17 cellular contexts compared by ENCODE assay signal in the genomic region with DNA sequence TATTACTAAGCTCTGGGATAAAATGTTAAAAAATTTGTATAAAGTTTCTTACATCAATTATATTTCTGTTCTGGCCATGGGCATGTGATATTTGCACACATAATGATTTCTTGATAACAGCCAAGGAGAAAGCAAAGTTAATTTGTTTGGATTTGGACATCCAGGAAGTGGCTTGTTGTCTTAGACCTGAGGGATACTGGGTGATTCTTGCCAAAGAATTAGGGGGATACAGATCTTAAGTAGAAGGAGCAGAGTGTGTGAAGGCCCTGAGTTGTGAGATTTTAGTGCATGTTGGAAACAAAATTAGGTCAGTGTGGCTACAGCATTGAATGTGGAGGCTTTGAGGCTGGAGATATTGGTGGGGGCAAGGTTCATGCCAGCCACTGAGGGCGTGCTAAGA.
A peak's percentile ranks its signal among the peaks of the same experiment; 100 is the strongest.
DNase-seq lines count a peak whose midpoint lies in the region; ATAC-seq and TF ChIP-seq lines count a peak whose summit lies in the region.
"Had no signal": no experiment of that assay in that cellular context is flagged by ENCODE, and none has a peak within 500 bp of the region (broad histone marks: within the 10 kb centered on the region; RNA-seq: fewer than 3 reads in every experiment).

No MANE protein-coding gene starts in this region.

- peaks cover 9% of the 10 kb centered on the region; the same call in 1 of the 2 replicates for H3K4me1 ChIP-seq in GM23338 (ENCODE audit: insufficient read depth)
- H3K4me1 ChIP-seq: BLaER1 had no signal

- DNase-seq in GM23338 (ENCODE audit: low spot score) = no peak
- DNase-seq in NCI-H69 (lab: John Stamatoyannopoulos, UW) = peak; percentile 52
- no peak for DNase-seq in left lobe of liver (ENCODE audit: low spot score)
- no peak for DNase-seq in superior temporal gyrus (ENCODE audit: extremely low spot score)
- DNase-seq: Caco-2; CD4-positive, CD25-positive, alpha-beta regulatory T cell; CD8-positive, alpha-beta T cell; DMS153; DND-41; GOT3; HCEC 1CT had no signal

- H3K36me3 Mint-ChIP-seq in GM23338 (ENCODE audit: low read depth) = no peaks in the 10 kb centered on the region
- H3K36me3 Mint-ChIP-seq: CD4-positive, CD25-positive, alpha-beta regulatory T cell; CD8-positive, alpha-beta T cell had no signal

- H3K4me1 Mint-ChIP-seq in GM23338 = peaks cover 19% of the 10 kb centered on the region; the same call in 2 of the 3 replicates
- H3K4me1 Mint-ChIP-seq: B cell; CD4-positive, CD25-positive, alpha-beta regulatory T cell had no signal

- ATAC-seq in GM23338 (no peak), left lobe of liver (no peak), GM18498 (IDR thresholded peaks at IDR 0.05; ENCODE audit: unreplicated experiment) (no peak), GM21825 (IDR thresholded peaks at IDR 0.05; ENCODE audit: unreplicated experiment) (no peak)
- ATAC-seq: CD8-positive, alpha-beta T cell had no signal

- no peaks in the 10 kb centered on the region for H3K79me2 ChIP-seq in GM23338 (replicated peaks; ENCODE audit: insufficient read depth)

- H3K27ac ChIP-seq in 22Rv1 (peak overlapping the region; percentile 23), GM23338 (ENCODE audit: low read depth) (no peak overlapping the region), VCaP (peak overlapping the region; percentile 77)
- H3K27ac ChIP-seq: BLaER1 had no signal

- no peak overlapping the region for H2AFZ ChIP-seq in GM23338

- TF ChIP-seq CTCF in 22Rv1 (IDR thresholded peaks at IDR 0.05) (no peak), GM23338 (conservative IDR thresholded peaks at IDR 0.05; ENCODE audit: low read depth in 2 of 2) (no peak), VCaP (conservative IDR thresholded peaks at IDR 0.05) (no peak)

- no peaks in the 10 kb centered on the region for H3K9me3 Mint-ChIP-seq in GM23338

- H4K20me1 ChIP-seq in GM23338 (replicated peaks; ENCODE audit: insufficient read depth) = no peaks in the 10 kb centered on the region
- H4K20me1 ChIP-seq: BLaER1 had no signal

- no peak overlapping the region for H3K4me3 ChIP-seq in GM23338
- H3K4me3 ChIP-seq: BLaER1 had no signal

- no peaks in the 10 kb centered on the region for H3K36me3 ChIP-seq in GM23338 (ENCODE audit: insufficient read depth)
- H3K36me3 ChIP-seq: BLaER1 had no signal

- peak overlapping the region; percentile 65 for H3K27ac Mint-ChIP-seq in GM23338
- H3K27ac Mint-ChIP-seq: B cell; CD4-positive, CD25-positive, alpha-beta regulatory T cell; CD8-positive, alpha-beta T cell had no signal

- H3F3A ChIP-seq in GM23338 (replicated peaks; ENCODE audit: low read depth) = no peaks in the 10 kb centered on the region

- H3K27me3 Mint-ChIP-seq in GM23338 (ENCODE audit: insufficient read depth, low read depth, poor library complexity) = no peaks in the 10 kb centered on the region
- H3K27me3 Mint-ChIP-seq: B cell; CD4-positive, CD25-positive, alpha-beta regulatory T cell had no signal

- H3K4me3 Mint-ChIP-seq in GM23338 = no peak overlapping the region
- H3K4me3 Mint-ChIP-seq: B cell; CD4-positive, CD25-positive, alpha-beta regulatory T cell; CD8-positive, alpha-beta T cell had no signal

- no peaks in the 10 kb centered on the region for H3K27me3 ChIP-seq in GM23338 (ENCODE audit: insufficient read depth)
- H3K27me3 ChIP-seq: BLaER1 had no signal

- no peaks in the 10 kb centered on the region for H3K9me2 ChIP-seq in GM23338 (ENCODE audit: insufficient read depth)

- H3K4me2 ChIP-seq in GM23338 = no peak overlapping the region
- H3K4me2 ChIP-seq: BLaER1 had no signal

TF ChIP-seq in GM23338, 12 proteins besides CTCF, POLR2A, EP300 and RAD21:
- TF ChIP-seq EZH2 (IDR thresholded peaks at IDR 0.05; ENCODE audit: low read depth, unreplicated experiment) (no peak), STAT1 (IDR thresholded peaks at IDR 0.05; ENCODE audit: unreplicated experiment) (no peak), NANOG (IDR thresholded peaks at IDR 0.05; ENCODE audit: borderline replicate concordance) (no peak)
- TF ChIP-seq, protein P1, sequence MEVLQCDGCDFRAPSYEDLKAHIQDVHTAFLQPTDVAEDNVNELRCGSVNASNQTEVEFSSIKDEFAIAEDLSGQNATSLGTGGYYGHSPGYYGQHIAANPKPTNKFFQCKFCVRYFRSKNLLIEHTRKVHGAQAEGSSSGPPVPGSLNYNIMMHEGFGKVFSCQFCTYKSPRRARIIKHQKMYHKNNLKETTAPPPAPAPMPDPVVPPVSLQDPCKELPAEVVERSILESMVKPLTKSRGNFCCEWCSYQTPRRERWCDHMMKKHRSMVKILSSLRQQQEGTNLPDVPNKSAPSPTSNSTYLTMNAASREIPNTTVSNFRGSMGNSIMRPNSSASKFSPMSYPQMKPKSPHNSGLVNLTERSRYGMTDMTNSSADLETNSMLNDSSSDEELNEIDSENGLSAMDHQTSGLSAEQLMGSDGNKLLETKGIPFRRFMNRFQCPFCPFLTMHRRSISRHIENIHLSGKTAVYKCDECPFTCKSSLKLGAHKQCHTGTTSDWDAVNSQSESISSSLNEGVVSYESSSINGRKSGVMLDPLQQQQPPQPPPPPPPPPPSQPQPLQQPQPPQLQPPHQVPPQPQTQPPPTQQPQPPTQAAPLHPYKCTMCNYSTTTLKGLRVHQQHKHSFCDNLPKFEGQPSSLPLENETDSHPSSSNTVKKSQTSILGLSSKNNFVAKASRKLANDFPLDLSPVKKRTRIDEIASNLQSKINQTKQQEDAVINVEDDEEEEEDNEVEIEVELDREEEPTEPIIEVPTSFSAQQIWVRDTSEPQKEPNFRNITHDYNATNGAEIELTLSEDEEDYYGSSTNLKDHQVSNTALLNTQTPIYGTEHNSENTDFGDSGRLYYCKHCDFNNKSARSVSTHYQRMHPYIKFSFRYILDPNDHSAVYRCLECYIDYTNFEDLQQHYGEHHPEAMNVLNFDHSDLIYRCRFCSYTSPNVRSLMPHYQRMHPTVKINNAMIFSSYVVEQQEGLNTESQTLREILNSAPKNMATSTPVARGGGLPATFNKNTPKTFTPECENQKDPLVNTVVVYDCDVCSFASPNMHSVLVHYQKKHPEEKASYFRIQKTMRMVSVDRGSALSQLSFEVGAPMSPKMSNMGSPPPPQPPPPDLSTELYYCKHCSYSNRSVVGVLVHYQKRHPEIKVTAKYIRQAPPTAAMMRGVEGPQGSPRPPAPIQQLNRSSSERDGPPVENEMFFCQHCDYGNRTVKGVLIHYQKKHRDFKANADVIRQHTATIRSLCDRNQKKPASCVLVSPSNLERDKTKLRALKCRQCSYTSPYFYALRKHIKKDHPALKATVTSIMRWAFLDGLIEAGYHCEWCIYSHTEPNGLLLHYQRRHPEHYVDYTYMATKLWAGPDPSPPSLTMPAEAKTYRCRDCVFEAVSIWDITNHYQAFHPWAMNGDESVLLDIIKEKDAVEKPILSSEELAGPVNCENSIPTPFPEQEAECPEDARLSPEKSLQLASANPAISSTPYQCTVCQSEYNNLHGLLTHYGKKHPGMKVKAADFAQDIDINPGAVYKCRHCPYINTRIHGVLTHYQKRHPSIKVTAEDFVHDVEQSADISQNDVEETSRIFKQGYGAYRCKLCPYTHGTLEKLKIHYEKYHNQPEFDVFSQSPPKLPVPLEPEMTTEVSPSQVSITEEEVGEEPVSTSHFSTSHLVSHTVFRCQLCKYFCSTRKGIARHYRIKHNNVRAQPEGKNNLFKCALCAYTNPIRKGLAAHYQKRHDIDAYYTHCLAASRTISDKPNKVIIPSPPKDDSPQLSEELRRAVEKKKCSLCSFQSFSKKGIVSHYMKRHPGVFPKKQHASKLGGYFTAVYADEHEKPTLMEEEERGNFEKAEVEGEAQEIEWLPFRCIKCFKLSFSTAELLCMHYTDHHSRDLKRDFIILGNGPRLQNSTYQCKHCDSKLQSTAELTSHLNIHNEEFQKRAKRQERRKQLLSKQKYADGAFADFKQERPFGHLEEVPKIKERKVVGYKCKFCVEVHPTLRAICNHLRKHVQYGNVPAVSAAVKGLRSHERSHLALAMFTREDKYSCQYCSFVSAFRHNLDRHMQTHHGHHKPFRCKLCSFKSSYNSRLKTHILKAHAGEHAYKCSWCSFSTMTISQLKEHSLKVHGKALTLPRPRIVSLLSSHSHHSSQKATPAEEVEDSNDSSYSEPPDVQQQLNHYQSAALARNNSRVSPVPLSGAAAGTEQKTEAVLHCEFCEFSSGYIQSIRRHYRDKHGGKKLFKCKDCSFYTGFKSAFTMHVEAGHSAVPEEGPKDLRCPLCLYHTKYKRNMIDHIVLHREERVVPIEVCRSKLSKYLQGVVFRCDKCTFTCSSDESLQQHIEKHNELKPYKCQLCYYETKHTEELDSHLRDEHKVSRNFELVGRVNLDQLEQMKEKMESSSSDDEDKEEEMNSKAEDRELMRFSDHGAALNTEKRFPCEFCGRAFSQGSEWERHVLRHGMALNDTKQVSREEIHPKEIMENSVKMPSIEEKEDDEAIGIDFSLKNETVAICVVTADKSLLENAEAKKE (CRISPR knock-in tag; IDR thresholded peaks at IDR 0.05) = no peak
- TF ChIP-seq, protein P2, sequence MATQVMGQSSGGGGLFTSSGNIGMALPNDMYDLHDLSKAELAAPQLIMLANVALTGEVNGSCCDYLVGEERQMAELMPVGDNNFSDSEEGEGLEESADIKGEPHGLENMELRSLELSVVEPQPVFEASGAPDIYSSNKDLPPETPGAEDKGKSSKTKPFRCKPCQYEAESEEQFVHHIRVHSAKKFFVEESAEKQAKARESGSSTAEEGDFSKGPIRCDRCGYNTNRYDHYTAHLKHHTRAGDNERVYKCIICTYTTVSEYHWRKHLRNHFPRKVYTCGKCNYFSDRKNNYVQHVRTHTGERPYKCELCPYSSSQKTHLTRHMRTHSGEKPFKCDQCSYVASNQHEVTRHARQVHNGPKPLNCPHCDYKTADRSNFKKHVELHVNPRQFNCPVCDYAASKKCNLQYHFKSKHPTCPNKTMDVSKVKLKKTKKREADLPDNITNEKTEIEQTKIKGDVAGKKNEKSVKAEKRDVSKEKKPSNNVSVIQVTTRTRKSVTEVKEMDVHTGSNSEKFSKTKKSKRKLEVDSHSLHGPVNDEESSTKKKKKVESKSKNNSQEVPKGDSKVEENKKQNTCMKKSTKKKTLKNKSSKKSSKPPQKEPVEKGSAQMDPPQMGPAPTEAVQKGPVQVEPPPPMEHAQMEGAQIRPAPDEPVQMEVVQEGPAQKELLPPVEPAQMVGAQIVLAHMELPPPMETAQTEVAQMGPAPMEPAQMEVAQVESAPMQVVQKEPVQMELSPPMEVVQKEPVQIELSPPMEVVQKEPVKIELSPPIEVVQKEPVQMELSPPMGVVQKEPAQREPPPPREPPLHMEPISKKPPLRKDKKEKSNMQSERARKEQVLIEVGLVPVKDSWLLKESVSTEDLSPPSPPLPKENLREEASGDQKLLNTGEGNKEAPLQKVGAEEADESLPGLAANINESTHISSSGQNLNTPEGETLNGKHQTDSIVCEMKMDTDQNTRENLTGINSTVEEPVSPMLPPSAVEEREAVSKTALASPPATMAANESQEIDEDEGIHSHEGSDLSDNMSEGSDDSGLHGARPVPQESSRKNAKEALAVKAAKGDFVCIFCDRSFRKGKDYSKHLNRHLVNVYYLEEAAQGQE (IDR thresholded peaks at IDR 0.05; ENCODE audit: unreplicated experiment) = no peak
